32 cellular contexts compared by ENCODE assay signal in genomic region chr17:79399610-79400144, GRCh38.
"Had no signal": no experiment of that assay in that cellular context is flagged by ENCODE, and none has a peak within 500 bp of the region (broad histone marks: within the 10 kb centered on the region; RNA-seq: fewer than 3 reads in every experiment).

No MANE protein-coding gene starts in this region.

- H3K36me3 Mint-ChIP-seq: activated naive CD4-positive, alpha-beta T cell treated with anti-CD3 and anti-CD28 coated beads, Interleukin-2, amount 50 U/mL, for 24 hours; activated naive CD8-positive, alpha-beta T cell treated with anti-CD3 and anti-CD28 coated beads, Interleukin-2, amount 10 ng/mL, durations not matched to agents 7 days and 5 days; brain had no signal

- H3K9me3 Mint-ChIP-seq: activated CD4-positive, alpha-beta T cell treated with anti-CD3 and anti-CD28 coated beads, Interleukin-2, amount 10 ng/mL, durations not matched to agents 24 days and 14 days; activated naive CD4-positive, alpha-beta T cell treated with anti-CD3 and anti-CD28 coated beads, Interleukin-2, amount 50 U/mL, for 24 hours; activated naive CD8-positive, alpha-beta T cell treated with anti-CD3 and anti-CD28 coated beads, Interleukin-2, amount 10 ng/mL, durations not matched to agents 7 days and 5 days; activated T-cell treated with anti-CD3 and anti-CD28 coated beads, Interleukin-2, amount 50 U/mL, for 24 hours; activated T-helper 2 cell treated with anti-CD3 and anti-CD28 coated beads, Interferon-gamma antibody, Interleukin-2, Interleukin-4, amounts not matched to agents 10 μg/mL and 5 μg/mL and 100 μg/mL, durations not matched to agents 14 hours and 24 hours and 36 hours had no signal

- H3K9me3 ChIP-seq: adrenal gland, Peyer's patch had no signal

- H3K9ac ChIP-seq: KMS-11 had no signal

- H3K27ac Mint-ChIP-seq: activated CD4-positive, alpha-beta T cell treated with anti-CD3 and anti-CD28 coated beads, Interleukin-2, amount 10 ng/mL, durations not matched to agents 24 days and 14 days; activated CD8-positive, alpha-beta T cell treated with anti-CD3 and anti-CD28 coated beads, Interleukin-2, amount 10 ng/mL, durations not matched to agents 7 days and 5 days; activated naive CD4-positive, alpha-beta T cell treated with anti-CD3 and anti-CD28 coated beads, Interleukin-2, amount 50 U/mL, for 24 hours; activated naive CD8-positive, alpha-beta T cell treated with anti-CD3 and anti-CD28 coated beads, Interleukin-2, amount 10 ng/mL, durations not matched to agents 7 days and 5 days; activated T-cell treated with anti-CD3 and anti-CD28 coated beads, Interleukin-2, amount 50 U/mL, for 24 hours; activated T-helper 2 cell treated with anti-CD3 and anti-CD28 coated beads, Interferon-gamma antibody, Interleukin-2, Interleukin-4, amounts not matched to agents 10 μg/mL and 5 μg/mL and 100 μg/mL, durations not matched to agents 14 hours and 24 hours and 36 hours had no signal

- H3K27me3 ChIP-seq: Peyer's patch had no signal

- H3K4me1 ChIP-seq: adrenal gland, Peyer's patch had no signal

- H3K4me3 ChIP-seq: adrenal gland, Peyer's patch had no signal

- H3K4me3 Mint-ChIP-seq: activated CD8-positive, alpha-beta T cell treated with anti-CD3 and anti-CD28 coated beads, Interleukin-2, amount 10 ng/mL, durations not matched to agents 7 days and 5 days; activated naive CD8-positive, alpha-beta T cell treated with anti-CD3 and anti-CD28 coated beads, Interleukin-2, amount 10 ng/mL, durations not matched to agents 7 days and 5 days; activated T-cell treated with anti-CD3 and anti-CD28 coated beads, Interleukin-2, amount 50 U/mL, for 24 hours had no signal

- H3K27ac ChIP-seq: adrenal gland, KMS-11, Peyer's patch, WERI-Rb-1 had no signal

- H3K36me3 ChIP-seq: adrenal gland, Peyer's patch, WERI-Rb-1 had no signal

- ATAC-seq: activated CD8-positive, alpha-beta T cell treated with anti-CD3 and anti-CD28 coated beads, Interleukin-2, amount 10 ng/mL, durations not matched to agents 7 days and 5 days; PC-3; Right ventricle myocardium inferior had no signal

- H3K4me2 ChIP-seq: KMS-11 had no signal

- DNase-seq: activated CD4-positive, alpha-beta T cell treated with anti-CD3 and anti-CD28 coated beads, Interleukin-2, amount 10 ng/mL, durations not matched to agents 24 days and 14 days; activated CD4-positive, alpha-beta T cell treated with anti-CD3 and anti-CD28 coated beads, Interleukin-2, amount 50 U/mL, for 48 hours; activated CD4-positive, CD25-positive, alpha-beta regulatory T cell; activated CD8-positive, alpha-beta T cell treated with anti-CD3 and anti-CD28 coated beads, Interleukin-2, amount 10 ng/mL, durations not matched to agents 7 days and 5 days; activated gamma-delta T cell; activated naive CD4-positive, alpha-beta T cell treated with Interleukin-2 at 50 U/mL for 16 hours; activated naive CD8-positive, alpha-beta T cell treated with anti-CD3 and anti-CD28 coated beads, Interleukin-2, amount 10 ng/mL, durations not matched to agents 7 days and 5 days; activated T-cell treated with anti-CD3 and anti-CD28 coated beads, Interleukin-2, amount 50 U/mL, for 24 hours; adrenal gland; anterior cingulate cortex; MM.1S; MV-4-11; NCI-H1092; NCI-H1436 treated with DMSO at 0.1 percent for 48 hours; NCI-H1694 treated with DMSO at 0.1 percent for 48 hours; NCI-H2029 treated with DMSO at 0.1 percent for 48 hours; NCI-H2107; NCI-H2171; NCI-H510A; NCI-H748 treated with DMSO at 0.1 percent for 48 hours; NK-92 treated with Interleukin-12 subunit alpha and Interleukin-12 subunit beta, amount 100 ng/mL, for 24 hours; PC-3; Peyer's patch; RPMI8226; SIG-M5; T1000; WERI-Rb-1 had no signal
